Comparison of ENCODE assay signal across 8 cellular contexts in the genomic region with DNA sequence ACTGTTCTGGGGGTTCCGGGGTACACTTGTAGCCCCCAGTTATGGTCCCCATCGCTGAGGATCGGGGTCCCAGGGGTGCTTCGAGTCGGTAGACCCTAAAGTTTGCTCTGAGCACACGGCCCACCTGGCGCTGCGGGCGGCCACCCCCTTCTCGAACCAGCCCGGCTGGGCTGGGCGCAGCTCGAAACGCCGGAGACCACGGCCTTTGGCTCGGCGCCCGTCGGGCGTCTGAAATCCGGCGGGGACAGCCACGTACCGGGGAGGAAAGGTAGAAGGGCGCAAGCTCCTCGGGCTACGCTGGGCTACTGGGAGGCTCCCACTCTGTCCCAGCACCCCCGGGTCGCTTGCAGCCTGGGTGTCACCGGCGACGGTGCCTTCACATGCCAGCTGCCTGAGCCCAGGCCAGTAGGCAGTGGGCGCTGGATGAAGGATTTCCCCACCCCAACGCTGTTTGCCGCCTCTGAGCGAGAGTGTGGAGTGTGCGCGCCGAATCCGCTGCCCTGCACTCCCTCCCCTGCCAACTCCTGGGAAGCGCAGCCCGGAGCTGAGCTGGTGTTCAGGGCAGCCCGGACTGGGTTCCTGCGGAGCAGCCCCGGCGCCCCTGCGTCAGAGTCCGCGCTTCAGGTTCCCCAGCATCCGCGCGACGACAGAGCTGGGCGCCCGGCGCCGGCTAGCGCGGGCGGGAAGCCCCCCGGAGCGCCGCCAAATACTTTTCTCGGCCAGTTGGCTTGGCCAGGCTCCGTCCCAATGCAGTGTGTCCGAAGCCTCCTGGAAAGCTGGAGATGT. TPM values are rescaled to one million over a fixed set of nuclear protein-coding genes. Genes with fewer than 3 reads are reported as not detected.
DNase-seq lines count a peak whose midpoint lies in the region; ATAC-seq and TF ChIP-seq lines count a peak whose summit lies in the region.

No MANE protein-coding gene starts in this region.

- H3K36me3 ChIP-seq in Panc1 (ENCODE audit: control insufficient read depth, insufficient read depth, low read length): no peaks in the 10 kb centered on the region

- peak; percentile 19 for TF ChIP-seq CTCF in Panc1 (IDR thresholded peaks at IDR 0.05)

- peak; percentile 24 for DNase-seq in H4 (ENCODE audit: low spot score)
- no peak for DNase-seq in Panc1 (ENCODE audit: low read depth, low spot score)
- DNase-seq in central memory CD8-positive, alpha-beta T cell (ENCODE audit: low spot score in 2 of 2): no peak
- DNase-seq in left colon: peak in 1 of 2 donors; percentile 12
- DNase-seq in stimulated activated CD8-positive, alpha-beta memory T cell treated with anti-CD3 and anti-CD28 coated beads, Interleukin-4, amount 100 ng/mL, for 48 hours: peak; percentile 30
- no peak for DNase-seq in GDM1 (lab: John Stamatoyannopoulos, UW)
- DNase-seq in SIG-M5 treated with dmso at 0.1 percent for 504 hours (lab: John Stamatoyannopoulos, UW; ENCODE audit: unreplicated experiment): no peak
- DNase-seq in NCI-H2029 (lab: John Stamatoyannopoulos, UW): no peak

- POLR2A ChIA-PET in Panc1 (lab: Charles Lee): no interaction called here

- peak overlapping the region; percentile 51 to 84 for H3K4me3 ChIP-seq in Panc1 (ENCODE audit: low read depth in 2 of 2, low read length in 2 of 2)

- ATAC-seq in Panc1: peak; percentile 74
- ATAC-seq in central memory CD8-positive, alpha-beta T cell (replicated peaks; ENCODE audit: extremely low read depth, poor library complexity, severe bottlenecking): no peak
- ATAC-seq in left colon: peak; percentile 40

- in situ Hi-C loops in Panc1 (cut with HindIII; ENCODE audit: low pct_unique_long_range_greater_than_20kb, low sequenced_read_pairs): no loop called here

- H3K27me3 ChIP-seq in Panc1 (ENCODE audit: control insufficient read depth, insufficient read depth, low read length): peaks cover 4% of the 10 kb centered on the region

- H3K4me3 Mint-ChIP-seq in central memory CD8-positive, alpha-beta T cell: peak overlapping the region; percentile 81

- no peak overlapping the region for H3K27ac Mint-ChIP-seq in central memory CD8-positive, alpha-beta T cell (ENCODE audit: low read depth)

- H3K27ac ChIP-seq in Panc1 (ENCODE audit: low read length): no peak overlapping the region

- intact Hi-C loops in Panc1 (cut with micrococcal nuclease; ENCODE audit: unreplicated experiment) (loop anchor here (5.0 to 10.0 kb wide), 2 partner anchors 321 to 401 kb away; no protein-coding TSS in a partner anchor), left colon (cut with DNase I, micrococcal nuclease) (no loop called here)

- H3K9me3 ChIP-seq in Panc1 (ENCODE audit: control insufficient read depth, insufficient read depth, low read depth, low read length): no peaks in the 10 kb centered on the region

- H3K36me3 Mint-ChIP-seq in central memory CD8-positive, alpha-beta T cell (ENCODE audit: insufficient read depth): peaks cover 4% of the 10 kb centered on the region

- peaks cover 40% of the 10 kb centered on the region for H3K4me1 Mint-ChIP-seq in central memory CD8-positive, alpha-beta T cell

- no peaks in the 10 kb centered on the region for H3K9me3 Mint-ChIP-seq in central memory CD8-positive, alpha-beta T cell

- H3K27me3 Mint-ChIP-seq in central memory CD8-positive, alpha-beta T cell: no peaks in the 10 kb centered on the region

- no TSS peak for BruUV-seq in Panc1 (replicated peaks; lab: Mats Ljungman, UMichigan)

- CTCF ChIA-PET in Panc1 (lab: Charles Lee): interaction anchor here (0.6 to 1.3 kb wide), 3 partner anchors 367 to 426 kb away, joined by 3 to 7 read pairs (median 3); a partner anchor contains a TSS

- H3K4me1 ChIP-seq in Panc1 (ENCODE audit: control insufficient read depth, insufficient read depth, low read length): peaks cover 8% of the 10 kb centered on the region; the same call in 1 of the 2 replicates

RNA-seq across cellular contexts. Expression of a gene that starts 0.6 kb away (rescaled TPM):
- 0.35 and 1.6 TPM in 2 replicates for total RNA-seq in H4 (2014; rRNA removed; shearing (Covaris generic))
- 2.1 TPM for total RNA-seq in Panc1 (2021; ENCODE audit: unreplicated experiment)
- 1.8 TPM for polyA plus RNA-seq in Panc1 (2012; ENCODE audit: insufficient read length)
- under 1 TPM; 0.76 to 0.92 TPM for total RNA-seq in left colon

Comparison
In these comparisons a context has a peak if more than half of its experiments do, and no peak if none do; other contexts are left out.
1. DNase-seq: peak in H4 (single experiment) and stimulated activated CD8-positive, alpha-beta memory T cell treated with anti-CD3 and anti-CD28 coated beads, Interleukin-4, amount 100 ng/mL, for 48 hours (single experiment); none in Panc1 (single experiment), central memory CD8-positive, alpha-beta T cell (0 of 2), GDM1 (single experiment), SIG-M5 treated with dmso at 0.1 percent for 504 hours (single experiment) and NCI-H2029 (single experiment).